ENCODE assay signal across 8 cellular contexts in genomic region chr2:72825271-72826155, GRCh38. TPM values are rescaled to one million over a fixed set of nuclear protein-coding genes. Genes with fewer than 3 reads are reported as not detected.
DNase-seq lines count a peak whose midpoint lies in the region; ATAC-seq, FAIRE-seq and TF ChIP-seq lines count a peak whose summit lies in the region.

TSS of gene EXOC6B (minus strand) at chr2:72826033.

- intact Hi-C loops in T-helper 2 cell treated with Interferon-gamma antibody and Interleukin-4, amounts not matched to agents 100 ng/mL and 5 ng/mL, for 36 hours (cut with micrococcal nuclease), result loop anchor here (1.0 to 10.0 kb wide), 5 partner anchors 33 to 409 kb away; partner anchors contain the start of genes CCT7, PRADC1 and SFXN5
- intact Hi-C loops in ascending aorta (cut with DNase I) (loop anchor here (2.0 to 10.0 kb wide), 5 partner anchors 37 to 389 kb away; partner anchors contain the start of genes SFXN5, SMYD5 and SPR), right cardiac atrium (cut with DNase I) (loop anchor here in 2 of 4 donors (5.0 to 10.0 kb wide), 2 partner anchors 51 to 53 kb away; no protein-coding TSS in a partner anchor)

- no peaks in the 10 kb centered on the region for H3K36me3 ChIP-seq in ascending aorta

- H3K4me1 ChIP-seq in ascending aorta (peaks cover 0 to 4% of the 10 kb centered on the region in 2 donors), right cardiac atrium (ENCODE audit: control insufficient read depth, insufficient read depth, low read length) (peaks cover 2% of the 10 kb centered on the region)

- H3K4me3 ChIP-seq in ascending aorta (peak within 1 kb of the TSS; percentile 75 to 77), right cardiac atrium (ENCODE audit: low read length) (peak within 1 kb of the TSS; percentile 68)

- TF ChIP-seq CTCF in GM13976 (IDR thresholded peaks at IDR 0.05; ENCODE audit: borderline replicate concordance, control extremely low read depth, extremely low read depth, insufficient read depth, missing control alignments) (no peak), ascending aorta (IDR thresholded peaks at IDR 0.05) (peak in 1 of 3 experiments; percentile 14)

- DNase-seq in GM13976 (ENCODE audit: low spot score) (peak; percentile 89), NCI-H146 treated with DMSO at 0.1 percent for 48 hours (lab: John Stamatoyannopoulos, UW; ENCODE audit: unreplicated experiment) (peak; percentile 90), ascending aorta (ENCODE audit: low spot score in 2 of 2) (peak; percentile 58 to 94), right cardiac atrium (peak; percentile 94 to 98 (median 97)), pulmonary artery endothelial cell (ENCODE audit: low read depth, low spot score) (peak; percentile 64), urothelium cell line (ENCODE audit: low spot score) (peak; percentile 96)

- H3K9me3 ChIP-seq in ascending aorta (no peaks in the 10 kb centered on the region), right cardiac atrium (ENCODE audit: control insufficient read depth, low read length) (no peaks in the 10 kb centered on the region)

- H3K27ac ChIP-seq in ascending aorta (peak within 1 kb of the TSS; percentile 70 to 75), right cardiac atrium (ENCODE audit: low read length) (peak within 1 kb of the TSS; percentile 10)

- in situ Hi-C loops in GM13976 (cut with MboI; ENCODE audit: low sequenced_read_pairs, unreplicated experiment), result no loop called here

- peak; percentile 98 for FAIRE-seq in urothelium cell line (lab: Jason Lieb, UNC)

- ATAC-seq in HG02870 (IDR thresholded peaks at IDR 0.05; ENCODE audit: unreplicated experiment), result peak; percentile 95
- peak; percentile 98 for ATAC-seq in right cardiac atrium

- under 1% methylated on average over 70 of the region's 70 CpGs for WGBS in right cardiac atrium

- H3K27me3 ChIP-seq in ascending aorta, result no peaks in the 10 kb centered on the region
- no peaks in the 10 kb centered on the region for H3K27me3 ChIP-seq in right cardiac atrium (ENCODE audit: control insufficient read depth, insufficient read depth)

RNA-seq across cellular contexts. Expression of gene EXOC6B, which starts in this region (rescaled TPM):
- 16.4 and 16.9 TPM in 2 replicates for total RNA-seq in T-helper 2 cell treated with Interferon-gamma antibody and Interleukin-4, amounts not matched to agents 100 ng/mL and 5 ng/mL, for 36 hours
- total RNA-seq in ascending aorta, result 32.4 TPM
- 100 to 1,000 TPM in 3 of 4 donors, 10 to 100 TPM in 1; 93.6 to 127 (median 121) TPM for total RNA-seq in right cardiac atrium
- polyA plus RNA-seq in right cardiac atrium, result 17.5 TPM
- 24.1 and 43.5 TPM in 2 replicates for total RNA-seq in pulmonary artery endothelial cell

Comparison
In these comparisons a context has a peak if more than half of its experiments do, and no peak if none do; other contexts are left out.
1. Peak in every context shown above with its lines: DNase-seq, ATAC-seq, H3K4me3 ChIP-seq and H3K27ac ChIP-seq.